ENCODE assay signal across 2 cellular contexts in the genomic region with DNA sequence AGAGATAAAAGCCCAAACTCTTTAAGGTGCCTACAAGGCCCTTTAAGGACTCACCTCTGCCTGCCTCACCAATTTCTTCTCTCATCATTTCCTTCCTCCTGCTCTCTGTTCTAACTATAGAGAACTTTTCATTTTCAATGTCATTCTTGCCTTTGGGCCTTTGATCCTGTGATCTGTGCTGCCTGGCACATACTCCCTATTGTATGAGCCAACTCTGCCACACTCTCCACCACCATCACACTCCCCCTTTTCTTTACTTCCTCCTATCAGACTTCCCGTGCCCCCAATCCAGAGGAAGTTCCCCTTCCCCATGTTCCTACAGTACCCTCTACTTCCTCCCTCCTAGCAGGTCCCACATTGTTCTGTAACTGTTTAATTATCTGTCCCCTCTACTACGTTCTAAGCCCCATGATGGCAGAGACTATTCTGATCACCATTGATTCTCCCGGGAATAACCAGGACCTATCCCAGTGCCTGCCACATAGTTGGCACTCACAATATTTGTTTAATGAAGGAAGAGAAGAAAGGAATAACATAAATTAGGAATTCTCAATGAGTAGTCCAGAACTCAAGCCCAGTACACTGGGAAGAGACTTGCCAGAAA.
TF ChIP-seq lines count a peak whose summit lies in the region.

No MANE protein-coding gene starts in this region.

TF ChIP-seq in GM12891, 5 proteins besides CTCF, POLR2A, EP300 and RAD21 (continued from another document):
- TF ChIP-seq SPI1 (IDR thresholded peaks at IDR 0.05; ENCODE audit: low read depth, low read length) (no peak), POLR2AphosphoS5 (IDR thresholded peaks at IDR 0.05; ENCODE audit: low read depth, low read length) (no peak)

TF ChIP-seq in GM12878, 131 proteins besides CTCF, POLR2A, EP300 and RAD21 (continued from another document):
- TF ChIP-seq ETV6 (conservative IDR thresholded peaks at IDR 0.05 in 1 of 2, IDR thresholded peaks at IDR 0.05 in 1 of 2; ENCODE audit: borderline replicate concordance in 1 of 2, low read depth in 1 of 2) (peak in 1 of 2 experiments; percentile 43; a peak in 2 of 4 replicates), JUNB (IDR thresholded peaks at IDR 0.05) (no peak), EED (IDR thresholded peaks at IDR 0.05; ENCODE audit: low read depth) (peak; percentile 22; the same call in 1 of the 2 replicates), POLR2AphosphoS2 (IDR thresholded peaks at IDR 0.05; ENCODE audit: low read depth, low read length) (no peak)
